In the genomic region with DNA sequence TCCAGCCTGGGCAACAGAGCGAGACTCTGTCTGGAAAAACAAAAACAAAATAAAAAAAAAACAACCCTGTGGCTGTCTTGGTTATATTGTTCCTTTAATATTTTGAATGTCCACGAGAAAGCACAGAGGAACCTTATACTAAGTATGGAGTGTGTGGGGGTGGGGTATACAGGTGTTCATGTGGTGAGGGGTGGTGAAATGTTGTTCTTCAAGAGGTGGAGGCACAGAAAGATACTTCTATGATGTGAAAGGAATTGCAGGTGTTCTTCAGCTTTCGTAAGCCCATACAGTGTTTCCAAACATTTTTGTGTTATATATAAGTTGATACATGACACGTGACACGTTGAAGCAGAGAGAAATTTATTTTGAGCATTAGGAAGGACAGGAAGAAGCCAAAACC, we compare ENCODE assay signal across 14 cellular contexts. TPM values are rescaled to one million over a fixed set of nuclear protein-coding genes. Genes with fewer than 3 reads are reported as not detected.
DNase-seq lines count a peak whose midpoint lies in the region; ATAC-seq and TF ChIP-seq lines count a peak whose summit lies in the region.
"Had no signal": no experiment of that assay in that cellular context is flagged by ENCODE, and none has a peak within 500 bp of the region (broad histone marks: within the 10 kb centered on the region; RNA-seq: fewer than 3 reads in every experiment).

No MANE protein-coding gene starts in this region.

- DNase-seq in ascending aorta (ENCODE audit: low spot score in 2 of 2) (no peak), SHP77 (lab: John Stamatoyannopoulos, UW) (no peak), NCI-H748 treated with DMSO at 0.1 percent for 48 hours (lab: John Stamatoyannopoulos, UW) (no peak), UCSD-AML1 (lab: John Stamatoyannopoulos, UW; ENCODE audit: unreplicated experiment) (no peak)
- DNase-seq: AML-193; Calu3; CD4-positive, CD25-positive, alpha-beta regulatory T cell; NCI-H1436; NCI-H2081 treated with DMSO at 0.1 percent for 48 hours; NCI-H524 treated with DMSO at 0.1 percent for 48 hours had no signal

- H3K9me3 ChIP-seq in BLaER1 treated with 17β-estradiol and CSF1 and Interleukin-3, amounts not matched to agents 10 nM and 100 nM (replicated peaks in 1 of 11), result no peaks in the 10 kb centered on the region
- no peaks in the 10 kb centered on the region for H3K9me3 ChIP-seq in ascending aorta
- no peaks in the 10 kb centered on the region for H3K9me3 ChIP-seq in muscle layer of colon (ENCODE audit: low read length)
- H3K9me3 ChIP-seq in subcutaneous abdominal adipose tissue (ENCODE audit: control insufficient read depth in 5 of 5, low read length in 5 of 5), result no peaks in the 10 kb centered on the region

- peaks cover 94 to 100% (median 99%) of the 10 kb centered on the region in 11 experiments for H3K27me3 ChIP-seq in BLaER1 treated with 17β-estradiol and CSF1 and Interleukin-3, amounts not matched to agents 10 nM and 100 nM
- H3K27me3 ChIP-seq in ascending aorta (no peaks in the 10 kb centered on the region), muscle layer of colon (ENCODE audit: control insufficient read depth in 1 of 2, insufficient read depth in 2 of 2, low read length in 2 of 2) (no peaks in the 10 kb centered on the region), subcutaneous abdominal adipose tissue (ENCODE audit: control insufficient read depth in 5 of 5, insufficient read depth in 4 of 5, low read length in 5 of 5) (peaks cover 0 to 5% (median 3%) of the 10 kb centered on the region in 5 donors)

- peaks cover 0 to 34% (median 21%) of the 10 kb centered on the region in 10 experiments; a peak in 17 of 20 replicates for H3K4me1 ChIP-seq in BLaER1 treated with 17β-estradiol and CSF1 and Interleukin-3, amounts not matched to agents 10 nM and 100 nM
- H3K4me1 ChIP-seq in ascending aorta, result peaks cover 2 to 40% of the 10 kb centered on the region in 2 donors
- H3K4me1 ChIP-seq in muscle layer of colon (ENCODE audit: insufficient read depth, low read length), result peaks cover 24% of the 10 kb centered on the region
- peaks cover 2 to 41% (median 27%) of the 10 kb centered on the region in 5 donors for H3K4me1 ChIP-seq in subcutaneous abdominal adipose tissue (ENCODE audit: control insufficient read depth in 5 of 5, insufficient read depth in 5 of 5, low read length in 5 of 5)

- peaks cover 0 to 16% (median 4%) of the 10 kb centered on the region in 11 experiments; a peak in 8 of 22 replicates for H4K20me1 ChIP-seq in BLaER1 treated with 17β-estradiol and CSF1 and Interleukin-3, amounts not matched to agents 10 nM and 100 nM

- no peak for TF ChIP-seq CTCF in ascending aorta (IDR thresholded peaks at IDR 0.05)

- peaks cover 0 to 52% (median 0%) of the 10 kb centered on the region in 11 experiments; a peak in 5 of 22 replicates for H3K36me3 ChIP-seq in BLaER1 treated with 17β-estradiol and CSF1 and Interleukin-3, amounts not matched to agents 10 nM and 100 nM
- H3K36me3 ChIP-seq in ascending aorta (no peaks in the 10 kb centered on the region), muscle layer of colon (ENCODE audit: insufficient read depth, low read length) (no peaks in the 10 kb centered on the region), subcutaneous abdominal adipose tissue (ENCODE audit: control insufficient read depth in 5 of 5, insufficient read depth in 5 of 5, low read length in 5 of 5) (no peaks in the 10 kb centered on the region)

- no peak for ATAC-seq in HG03565 (IDR thresholded peaks at IDR 0.05; ENCODE audit: unreplicated experiment)

- no peak overlapping the region for H3K9ac ChIP-seq in BLaER1 treated with 17β-estradiol and CSF1 and Interleukin-3, amounts not matched to agents 10 nM and 100 nM
- H3K9ac ChIP-seq in muscle layer of colon (ENCODE audit: low read length) (no peak overlapping the region), subcutaneous abdominal adipose tissue (ENCODE audit: low read length in 5 of 5) (no peak overlapping the region)

- intact Hi-C loops in ascending aorta (cut with DNase I), result loop anchor here (2.0 to 5.0 kb wide), 3 partner anchors 25 to 116 kb away; partner anchors contain the start of gene FHL1

- H3K4me2 ChIP-seq in BLaER1 treated with 17β-estradiol and CSF1 and Interleukin-3, amounts not matched to agents 10 nM and 100 nM, result peak overlapping the region in 6 of 11 experiments; percentile 2 to 56 (median 29); a peak in 5 of 22 replicates

- peak overlapping the region in 2 of 11 experiments; percentile 12 to 23; a peak in 1 of 22 replicates for H3K27ac ChIP-seq in BLaER1 treated with 17β-estradiol and CSF1 and Interleukin-3, amounts not matched to agents 10 nM and 100 nM
- peak overlapping the region; percentile 84 to 86 for H3K27ac ChIP-seq in ascending aorta
- H3K27ac ChIP-seq in muscle layer of colon (ENCODE audit: low read depth, low read length), result peak overlapping the region; percentile 54
- peak overlapping the region; percentile 68 for H3K27ac ChIP-seq in subcutaneous abdominal adipose tissue (ENCODE audit: low read depth, low read length)

- H3K4me3 ChIP-seq in BLaER1 treated with 17β-estradiol and CSF1 and Interleukin-3, amounts not matched to agents 10 nM and 100 nM, result no peak overlapping the region
- H3K4me3 ChIP-seq in ascending aorta (no peak overlapping the region), muscle layer of colon (ENCODE audit: low read depth in 1 of 2, low read length in 2 of 2) (no peak overlapping the region), subcutaneous abdominal adipose tissue (ENCODE audit: low read depth in 1 of 5, low read length in 5 of 5) (no peak overlapping the region)

RNA-seq across cellular contexts. Expression of gene SLC9A6, which starts 46.4 kb away (rescaled TPM):
- 8.3 TPM for total RNA-seq in ascending aorta

RNA-seq across cellular contexts. Expression of gene MMGT1, which starts 57.8 kb away (rescaled TPM):
- 11.2 TPM for total RNA-seq in ascending aorta
